In the genomic region with DNA sequence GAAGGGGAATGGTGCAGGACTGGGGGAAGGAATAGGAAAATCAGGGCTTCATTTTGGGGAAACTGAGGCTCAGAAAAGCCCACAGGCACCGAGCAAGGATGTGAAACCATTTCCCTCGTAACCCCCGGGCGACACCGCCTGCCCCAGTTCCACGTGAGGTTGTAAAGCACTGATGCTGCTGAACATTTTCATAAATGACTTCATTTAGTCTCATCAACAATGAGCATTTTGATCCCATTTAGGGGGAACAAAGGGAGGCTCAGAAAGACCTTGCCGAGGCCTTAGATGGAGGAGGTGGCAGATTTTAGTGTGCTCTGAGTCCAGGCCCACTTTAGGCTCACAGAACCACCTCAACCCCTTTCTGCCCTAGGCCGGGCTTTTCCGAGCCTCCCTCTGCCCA, we compare ENCODE assay signal across 14 cellular contexts. TPM values are rescaled to one million over a fixed set of nuclear protein-coding genes. Genes with fewer than 3 reads are reported as not detected.
"Had no signal": no experiment of that assay in that cellular context is flagged by ENCODE, and none has a peak within 500 bp of the region (broad histone marks: within the 10 kb centered on the region; RNA-seq: fewer than 3 reads in every experiment).

No MANE protein-coding gene starts in this region.

- H3K36me3 ChIP-seq: neutrophil, sigmoid colon, spleen, thoracic aorta had no signal

- H3K27ac Mint-ChIP-seq: activated CD4-positive, alpha-beta T cell treated with anti-CD3 and anti-CD28 coated beads, Interleukin-2, amount 10 ng/mL, durations not matched to agents 7 days and 5 days; activated naive CD8-positive, alpha-beta T cell treated with anti-CD3 and anti-CD28 coated beads for 36 hours; brain; stimulated activated naive CD8-positive, alpha-beta T cell treated with anti-CD3 and anti-CD28 coated beads, Interleukin-15, Interleukin-2, amounts not matched to agents 100 ng/mL and 50 ng/mL, for 24 hours had no signal

- H3K4me1 Mint-ChIP-seq: activated CD4-positive, alpha-beta T cell treated with anti-CD3 and anti-CD28 coated beads, Interleukin-2, amount 10 ng/mL, durations not matched to agents 7 days and 5 days; brain; central memory CD8-positive, alpha-beta T cell had no signal

- H3K9me3 Mint-ChIP-seq: activated naive CD8-positive, alpha-beta T cell treated with anti-CD3 and anti-CD28 coated beads for 36 hours; central memory CD8-positive, alpha-beta T cell had no signal

- H3K27ac ChIP-seq: neutrophil, psoas muscle, sigmoid colon, spleen, thoracic aorta had no signal

- H3K4me1 ChIP-seq: psoas muscle, sigmoid colon, spleen had no signal

- H3K9me3 ChIP-seq: mucosa of descending colon, neutrophil, sigmoid colon, thoracic aorta had no signal

- H3K4me3 ChIP-seq: mucosa of descending colon, psoas muscle, sigmoid colon, spleen, thoracic aorta had no signal

- H3K36me3 Mint-ChIP-seq: activated naive CD8-positive, alpha-beta T cell treated with anti-CD3 and anti-CD28 coated beads for 36 hours; brain; naive thymus-derived CD8-positive, alpha-beta T cell had no signal

- H3K27me3 ChIP-seq: neutrophil had no signal

- H3K4me3 Mint-ChIP-seq: activated CD4-positive, alpha-beta T cell treated with anti-CD3 and anti-CD28 coated beads, Interleukin-2, amount 10 ng/mL, durations not matched to agents 7 days and 5 days; activated naive CD8-positive, alpha-beta T cell treated with anti-CD3 and anti-CD28 coated beads for 36 hours; brain; central memory CD8-positive, alpha-beta T cell; naive thymus-derived CD8-positive, alpha-beta T cell; stimulated activated naive CD8-positive, alpha-beta T cell treated with anti-CD3 and anti-CD28 coated beads, Interleukin-15, Interleukin-2, amounts not matched to agents 100 ng/mL and 50 ng/mL, for 24 hours had no signal

- H3K27me3 Mint-ChIP-seq: activated naive CD8-positive, alpha-beta T cell treated with anti-CD3 and anti-CD28 coated beads for 36 hours; central memory CD8-positive, alpha-beta T cell; stimulated activated naive CD8-positive, alpha-beta T cell treated with anti-CD3 and anti-CD28 coated beads, Interleukin-15, Interleukin-2, amounts not matched to agents 100 ng/mL and 50 ng/mL, for 24 hours had no signal

RNA-seq across cellular contexts. Expression of a gene that starts 20.5 kb away (rescaled TPM):
- total RNA-seq: activated CD4-positive, alpha-beta T cell treated with anti-CD3 and anti-CD28 coated beads, Interleukin-2, amount 10 ng/mL, durations not matched to agents 7 days and 5 days; naive thymus-derived CD8-positive, alpha-beta T cell had no signal

RNA-seq across cellular contexts. Expression of a gene that starts 31.3 kb away (rescaled TPM):
- total RNA-seq: activated CD4-positive, alpha-beta T cell treated with anti-CD3 and anti-CD28 coated beads, Interleukin-2, amount 10 ng/mL, durations not matched to agents 7 days and 5 days; activated naive CD8-positive, alpha-beta T cell treated with anti-CD3 and anti-CD28 coated beads for 36 hours; left lobe of liver; lung microvascular endothelial cell; mucosa of descending colon; naive thymus-derived CD8-positive, alpha-beta T cell; psoas muscle; sigmoid colon; spleen; thoracic aorta had no signal
